In genomic region chr16:11797166-11797956, GRCh38 we compare ENCODE assay signal across 8 cellular contexts. TPM values are rescaled to one million over a fixed set of nuclear protein-coding genes. Genes with fewer than 3 reads are reported as not detected.
DNase-seq lines count a peak whose midpoint lies in the region; ATAC-seq and TF ChIP-seq lines count a peak whose summit lies in the region.

Gene ZC3H7A, minus strand, starts transcription at chr16:11797258. Its CDS starts 14,904 bp downstream, at chr16:11782354.

- peak; percentile 99 for DNase-seq in Calu3
- peak; percentile 98 for DNase-seq in NT2/D1 (ENCODE audit: low read depth, low spot score)
- peak; percentile 70 for DNase-seq in activated CD8-positive, alpha-beta memory T cell treated with anti-CD3 and anti-CD28 coated beads, Interleukin-2, amount 50 U/mL, for 1 hour (ENCODE audit: extremely low read depth)
- DNase-seq in endodermal cell: peak; percentile 99
- DNase-seq in stimulated activated CD8-positive, alpha-beta memory T cell treated with anti-CD3 and anti-CD28 coated beads, Interleukin-15, amount 100 ng/mL, for 4 hours (ENCODE audit: low read depth in 2 of 2): peak; percentile 84 to 90

- no peaks in the 10 kb centered on the region for H3K27me3 ChIP-seq in HUES48 (ENCODE audit: control insufficient read depth, insufficient read depth, low read length)
- H3K27me3 ChIP-seq in NT2/D1 (ENCODE audit: insufficient read depth, insufficient read length): no peaks in the 10 kb centered on the region
- H3K27me3 ChIP-seq in endodermal cell (ENCODE audit: control insufficient read depth, insufficient read depth, low read length, poor library complexity, severe bottlenecking): no peaks in the 10 kb centered on the region

- 0% methylated on average over 26 to 80 of the region's 80 CpGs for WGBS in endodermal cell (ENCODE audit: insufficient coverage in 1 of 2, insufficient read length in 1 of 2), 2 experiments
- 0% methylated on average over 52 to 61 of the region's 80 CpGs for WGBS in mesodermal cell (ENCODE audit: insufficient coverage in 2 of 2), 2 experiments

- H3K27ac Mint-ChIP-seq in Calu3 (ENCODE audit: unreplicated experiment) (peak within 1 kb of the TSS; percentile 56), endodermal cell (peak within 1 kb of the TSS; percentile 92)

- ATAC-seq in GM21381 (IDR thresholded peaks at IDR 0.05; ENCODE audit: unreplicated experiment): peak; percentile 89

- H3K9me3 ChIP-seq in HUES48 (ENCODE audit: control insufficient read depth, insufficient read depth, low read length) (no peaks in the 10 kb centered on the region), NT2/D1 (ENCODE audit: insufficient read depth, low read length) (no peaks in the 10 kb centered on the region), endodermal cell (ENCODE audit: control insufficient read depth, low read length) (no peaks in the 10 kb centered on the region), mesodermal cell (ENCODE audit: control insufficient read depth, low read length) (no peaks in the 10 kb centered on the region)

- H3K4me1 ChIP-seq in HUES48 (ENCODE audit: control insufficient read depth, insufficient read depth, low read length): peaks cover 9% of the 10 kb centered on the region; the same call in 1 of the 2 replicates
- H3K4me1 ChIP-seq in NT2/D1 (ENCODE audit: insufficient read depth, insufficient read length): no peaks in the 10 kb centered on the region
- H3K4me1 ChIP-seq in endodermal cell (ENCODE audit: control insufficient read depth, insufficient read depth, low read length): peaks cover 11% of the 10 kb centered on the region
- peaks cover 24% of the 10 kb centered on the region for H3K4me1 ChIP-seq in mesodermal cell (ENCODE audit: control insufficient read depth, insufficient read depth, low read length, poor library complexity, severe bottlenecking)

- H3K4me3 ChIP-seq in HUES48 (ENCODE audit: low read depth, low read length) (peak within 1 kb of the TSS; percentile 91), NT2/D1 (ENCODE audit: insufficient read length, low read depth) (peak within 1 kb of the TSS; percentile 93), endodermal cell (ENCODE audit: low read length) (peak within 1 kb of the TSS; percentile 88), mesodermal cell (ENCODE audit: extremely low read depth, insufficient read depth, low read length, poor library complexity, severe bottlenecking) (peak within 1 kb of the TSS; percentile 98)

- peak within 1 kb of the TSS; percentile 99 for H3K27ac ChIP-seq in HUES48 (ENCODE audit: low read depth, low read length)
- H3K27ac ChIP-seq in endodermal cell (ENCODE audit: low read depth, low read length): peak within 1 kb of the TSS; percentile 90
- peak within 1 kb of the TSS; percentile 98 for H3K27ac ChIP-seq in mesodermal cell (ENCODE audit: low read depth, low read length, severe bottlenecking)

- peak within 1 kb of the TSS; percentile 76 for H3K4me3 Mint-ChIP-seq in Calu3 (ENCODE audit: low read depth, unreplicated experiment)
- peak within 1 kb of the TSS; percentile 79 for H3K4me3 Mint-ChIP-seq in endodermal cell

- H3K4me1 Mint-ChIP-seq in Calu3 (ENCODE audit: low read depth, unreplicated experiment): peaks cover 48% of the 10 kb centered on the region
- peaks cover 39% of the 10 kb centered on the region for H3K4me1 Mint-ChIP-seq in endodermal cell

- BruUV-seq in Calu3 (replicated peaks; lab: Mats Ljungman, UMichigan): TSS peak; percentile 73

- H3K36me3 Mint-ChIP-seq in Calu3 (ENCODE audit: insufficient read depth, unreplicated experiment) (peaks cover 69% of the 10 kb centered on the region), endodermal cell (ENCODE audit: low read depth) (peaks cover 21% of the 10 kb centered on the region)

- H3K9me3 Mint-ChIP-seq in Calu3 (ENCODE audit: low read depth, unreplicated experiment) (no peaks in the 10 kb centered on the region), endodermal cell (peaks cover 5% of the 10 kb centered on the region)

- H3K9ac ChIP-seq in HUES48 (ENCODE audit: low read depth, low read length) (peak within 1 kb of the TSS; percentile 89), NT2/D1 (ENCODE audit: insufficient read length, low read depth) (peak within 1 kb of the TSS; percentile 98), endodermal cell (ENCODE audit: extremely low read depth, low read length, poor library complexity, severe bottlenecking) (peak within 1 kb of the TSS; percentile 88)

- intact Hi-C loops in Calu3 (cut with micrococcal nuclease; ENCODE audit: unreplicated experiment): no loop called here

- H3K36me3 ChIP-seq in HUES48 (ENCODE audit: control insufficient read depth, insufficient read depth, low read length) (peaks cover 15% of the 10 kb centered on the region), NT2/D1 (ENCODE audit: insufficient read depth, insufficient read length, low read length) (peaks cover 33% of the 10 kb centered on the region), endodermal cell (ENCODE audit: control insufficient read depth, insufficient read depth, low read length) (peaks cover 25% of the 10 kb centered on the region), mesodermal cell (ENCODE audit: control insufficient read depth, insufficient read depth, low read length) (peaks cover 27% of the 10 kb centered on the region)

- CTCF ChIA-PET in Calu3 (lab: Charles Lee): interaction anchor here (0.6 to 1.9 kb wide), 9 partner anchors 11 to 702 kb away, joined by 3 to 10 read pairs (median 4); partner anchors contain the start of gene TXNDC11

- peak; percentile 91 for TF ChIP-seq CTCF in Calu3 (IDR thresholded peaks at IDR 0.05; ENCODE audit: unreplicated experiment)
- TF ChIP-seq CTCF in endodermal cell (conservative IDR thresholded peaks at IDR 0.05): peak; percentile 87

- H3K27me3 Mint-ChIP-seq in Calu3 (ENCODE audit: unreplicated experiment) (no peaks in the 10 kb centered on the region), endodermal cell (ENCODE audit: insufficient read depth) (no peaks in the 10 kb centered on the region)

RNA-seq across cellular contexts. Expression of gene ZC3H7A, which starts in this region (rescaled TPM):
- total RNA-seq in Calu3 (2022) (68.7 and 70.9 TPM in 2 replicates), endodermal cell (10 to 100 TPM; 37.7 to 38.5 TPM)
- 49.7 TPM for polyA plus RNA-seq in endodermal cell (2013, experiment 1 of 2)
- polyA plus RNA-seq in endodermal cell (2013, experiment 2 of 2): 47.6 TPM
- 50.9 TPM for polyA plus RNA-seq in mesodermal cell (2013, experiment 1 of 2)
- polyA plus RNA-seq in mesodermal cell (2013, experiment 2 of 2): 52.2 TPM

Comparison
In these comparisons a context has a peak if more than half of its experiments do, and no peak if none do; other contexts are left out.
1. Peak in every context shown above with its lines: DNase-seq, ATAC-seq, H3K4me3 ChIP-seq and H3K27ac ChIP-seq.